8 cellular contexts compared by ENCODE assay signal in the genomic region with DNA sequence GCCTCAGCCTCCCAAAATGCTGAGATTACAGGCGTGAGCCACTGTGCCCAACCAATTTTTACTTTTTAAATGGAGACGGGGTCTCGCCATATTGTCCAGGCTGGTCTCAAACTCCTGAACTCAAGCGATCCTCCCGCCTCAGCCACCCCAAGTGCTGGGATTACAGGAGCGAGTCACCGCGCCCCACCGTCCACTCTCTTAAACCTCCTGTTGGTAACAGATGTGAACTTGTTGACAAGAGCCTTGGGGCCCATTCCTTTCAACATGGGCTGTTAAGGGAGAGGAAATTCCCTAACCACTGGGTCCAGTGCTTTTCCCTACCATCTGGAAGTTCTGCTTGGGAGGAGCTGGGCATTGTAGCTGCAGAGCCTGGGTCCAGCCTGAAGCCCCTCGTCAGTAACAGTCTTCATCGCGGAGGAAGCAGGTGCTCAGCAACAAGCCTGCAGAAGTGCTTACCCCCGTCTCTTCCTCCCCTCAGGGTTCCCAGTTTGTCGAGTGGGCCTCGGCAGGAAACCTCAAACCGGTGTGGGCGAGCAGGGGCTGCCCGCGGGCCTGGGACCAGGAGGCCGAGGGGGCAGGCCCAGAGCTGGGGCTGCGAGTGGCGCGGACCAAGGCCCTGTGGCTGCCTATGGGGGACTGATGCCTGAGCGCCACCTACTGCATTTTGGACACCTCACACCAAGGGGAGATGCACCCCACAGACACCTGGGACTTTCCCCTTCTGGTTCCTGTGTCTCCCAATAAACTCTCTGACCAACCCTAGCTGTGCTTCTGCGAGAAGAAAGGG. TPM values are rescaled to one million over a fixed set of nuclear protein-coding genes. Genes with fewer than 3 reads are reported as not detected.
DNase-seq lines count a peak whose midpoint lies in the region; ATAC-seq and TF ChIP-seq lines count a peak whose summit lies in the region.

No MANE protein-coding gene starts in this region.

- peak; percentile 21; the same call in 1 of the 2 replicates for TF ChIP-seq RAD21 in Ishikawa (IDR thresholded peaks at IDR 0.05; ENCODE audit: low read depth)

- DNase-seq in A172 (ENCODE audit: low spot score) (peak; percentile 27), memory B cell (ENCODE audit: low spot score in 2 of 2) (peak; percentile 79 to 82), AG20443 (ENCODE audit: low spot score) (no peak)
- peak; percentile 81 for DNase-seq in activated T-cell treated with anti-CD3 and anti-CD28 coated beads, Interleukin-2, amount 50 U/mL, for 1 hour

- no peak for TF ChIP-seq EP300 in Ishikawa (IDR thresholded peaks at IDR 0.05; ENCODE audit: borderline replicate concordance)

- H3K36me3 Mint-ChIP-seq in memory B cell = peaks cover 8% of the 10 kb centered on the region

- H3K4me3 Mint-ChIP-seq in memory B cell = peak overlapping the region; percentile 47

- peak overlapping the region; percentile 100 for H3K27ac Mint-ChIP-seq in memory B cell

- peaks cover 25% of the 10 kb centered on the region for H3K4me1 Mint-ChIP-seq in memory B cell

- H3K9me3 Mint-ChIP-seq in memory B cell = peaks cover 3% of the 10 kb centered on the region

- ATAC-seq in GM19023 (IDR thresholded peaks at IDR 0.05; ENCODE audit: unreplicated experiment) (peak; percentile 61), memory B cell (ENCODE audit: low read depth) (peak; percentile 50), HG03025 (IDR thresholded peaks at IDR 0.05; ENCODE audit: low FRiP score, unreplicated experiment) (no peak), GM18511 (IDR thresholded peaks at IDR 0.05; ENCODE audit: unreplicated experiment) (no peak)

- no peaks in the 10 kb centered on the region for H3K27me3 Mint-ChIP-seq in memory B cell

TF ChIP-seq in Ishikawa, 13 proteins besides CTCF, POLR2A, EP300 and RAD21:
- TF ChIP-seq EGR1 (IDR thresholded peaks at IDR 0.05) (no peak), TEAD4 (IDR thresholded peaks at IDR 0.05) (no peak), NFIC (IDR thresholded peaks at IDR 0.05) (no peak), ZBTB7A (IDR thresholded peaks at IDR 0.05; ENCODE audit: low read depth) (no peak), TCF12 (IDR thresholded peaks at IDR 0.05; ENCODE audit: low read depth) (no peak)
- TF ChIP-seq, protein P1, sequence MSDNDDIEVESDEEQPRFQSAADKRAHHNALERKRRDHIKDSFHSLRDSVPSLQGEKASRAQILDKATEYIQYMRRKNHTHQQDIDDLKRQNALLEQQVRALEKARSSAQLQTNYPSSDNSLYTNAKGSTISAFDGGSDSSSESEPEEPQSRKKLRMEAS (IDR thresholded peaks at IDR 0.05) = no peak

RNA-seq across cellular contexts. Expression of a gene that starts 4.0 kb away (rescaled TPM):
- total RNA-seq in A172 (2014; rRNA removed; shearing (Covaris generic)) = 4.7 and 6.2 TPM in 2 replicates

RNA-seq across cellular contexts. Expression of a gene that starts 17.0 kb away (rescaled TPM):
- total RNA-seq in A172 (2014; rRNA removed; shearing (Covaris generic)) = 41.6 and 47.0 TPM in 2 replicates

RNA-seq across cellular contexts. Expression of a gene that starts 17.4 kb away (rescaled TPM):
- 1,452 and 1,525 TPM in 2 replicates for total RNA-seq in A172 (2014; rRNA removed; shearing (Covaris generic))

RNA-seq across cellular contexts. Expression of a gene that starts 18.4 kb away (rescaled TPM):
- 103 and 119 TPM in 2 replicates for total RNA-seq in A172 (2014; rRNA removed; shearing (Covaris generic))

RNA-seq across cellular contexts. Expression of a gene that starts 26.2 kb away (rescaled TPM):
- 2,104 and 3,140 TPM in 2 replicates for total RNA-seq in A172 (2014; rRNA removed; shearing (Covaris generic))

Comparison
In these comparisons a context has a peak if more than half of its experiments do, and no peak if none do; other contexts are left out.
1. ATAC-seq: peak in GM19023 (single experiment) and memory B cell (single experiment); none in HG03025 (single experiment) and GM18511 (single experiment).